ENCODE assay signal across 8 cellular contexts in the genomic region with DNA sequence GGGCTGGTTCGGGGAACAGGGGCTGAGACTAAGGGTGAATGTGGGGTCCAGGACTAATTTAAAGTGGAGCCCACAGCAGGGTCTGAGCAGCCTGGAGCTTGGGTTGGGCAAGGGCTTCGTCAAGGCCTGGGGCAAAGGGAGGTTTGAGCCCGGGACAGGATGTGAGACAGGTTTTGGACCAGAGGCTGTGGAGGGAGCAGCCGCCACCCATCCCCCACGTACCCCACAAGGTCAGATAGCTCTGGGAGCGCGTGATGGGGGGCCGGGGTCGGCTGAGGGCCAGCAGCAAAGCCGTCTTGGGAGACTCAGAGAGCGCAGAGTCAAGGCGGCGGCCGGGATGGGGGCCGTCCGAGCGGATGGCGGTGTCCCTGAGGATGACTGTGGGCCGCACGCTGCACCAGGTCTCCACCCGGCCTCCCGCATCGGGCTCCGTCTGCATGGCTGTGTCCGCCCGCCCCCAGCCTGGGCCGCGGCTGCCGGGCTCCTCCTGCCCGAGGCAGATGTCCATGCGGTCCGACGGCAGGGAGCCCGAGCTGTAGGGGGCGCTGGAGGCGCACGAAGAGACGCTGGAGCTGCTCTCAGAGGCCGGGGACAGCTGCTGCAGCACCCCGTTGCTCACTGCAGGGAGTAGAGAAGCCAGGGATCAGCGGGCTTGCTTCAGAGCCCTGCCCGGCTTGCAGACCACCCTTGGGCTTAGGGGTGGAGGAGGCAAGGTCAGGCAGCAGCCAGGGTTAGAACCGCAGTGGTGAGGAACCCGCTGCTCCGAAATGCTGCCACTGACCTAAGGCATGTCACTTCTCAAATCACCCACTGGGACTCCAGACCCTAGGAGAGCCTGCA.
A peak's percentile ranks its signal among the peaks of the same experiment; 100 is the strongest.
DNase-seq lines count a peak whose midpoint lies in the region; ATAC-seq and TF ChIP-seq lines count a peak whose summit lies in the region.

No MANE protein-coding gene starts in this region.

- ATAC-seq in GM21737 (IDR thresholded peaks at IDR 0.05; ENCODE audit: unreplicated experiment) = no peak

- peak; percentile 86 for TF ChIP-seq CTCF in GM12875 (IDR thresholded peaks at IDR 0.05; ENCODE audit: borderline replicate concordance, insufficient read depth, low read depth, low read length)

- no peak overlapping the region for H3K4me3 ChIP-seq in GM12875 (ENCODE audit: low read depth, low read length)

- DNase-seq in 8988T (peak; percentile 96), NCI-H2171 treated with DMSO at 0.1 percent for 48 hours (lab: John Stamatoyannopoulos, UW) (peak; percentile 64), cerebellar cortex (ENCODE audit: low spot score) (peak; percentile 77), kidney glomerular epithelial cell (lab: John Stamatoyannopoulos, UW) (peak; percentile 40)
- DNase-seq in activated CD4-positive, alpha-beta T cell treated with anti-CD3 and anti-CD28 coated beads for 1 hour = peak; percentile 60
- peak; percentile 47 for DNase-seq in stimulated activated CD4-positive, alpha-beta T cell treated with anti-CD3 and anti-CD28 coated beads, Interleukin-2, amount 100 ng/mL, for 4 hours (ENCODE audit: low read depth)

Comparison
In these comparisons a context has a peak if more than half of its experiments do, and no peak if none do; other contexts are left out.
1. DNase-seq: peak in every context shown above with its lines; median percentile 96 in 8988T; 77 in cerebellar cortex; 64 in NCI-H2171 treated with DMSO at 0.1 percent for 48 hours; 60 in activated CD4-positive, alpha-beta T cell treated with anti-CD3 and anti-CD28 coated beads for 1 hour; 47 in stimulated activated CD4-positive, alpha-beta T cell treated with anti-CD3 and anti-CD28 coated beads, Interleukin-2, amount 100 ng/mL, for 4 hours; 40 in kidney glomerular epithelial cell.